8 cellular contexts compared by ENCODE assay signal in the genomic region with DNA sequence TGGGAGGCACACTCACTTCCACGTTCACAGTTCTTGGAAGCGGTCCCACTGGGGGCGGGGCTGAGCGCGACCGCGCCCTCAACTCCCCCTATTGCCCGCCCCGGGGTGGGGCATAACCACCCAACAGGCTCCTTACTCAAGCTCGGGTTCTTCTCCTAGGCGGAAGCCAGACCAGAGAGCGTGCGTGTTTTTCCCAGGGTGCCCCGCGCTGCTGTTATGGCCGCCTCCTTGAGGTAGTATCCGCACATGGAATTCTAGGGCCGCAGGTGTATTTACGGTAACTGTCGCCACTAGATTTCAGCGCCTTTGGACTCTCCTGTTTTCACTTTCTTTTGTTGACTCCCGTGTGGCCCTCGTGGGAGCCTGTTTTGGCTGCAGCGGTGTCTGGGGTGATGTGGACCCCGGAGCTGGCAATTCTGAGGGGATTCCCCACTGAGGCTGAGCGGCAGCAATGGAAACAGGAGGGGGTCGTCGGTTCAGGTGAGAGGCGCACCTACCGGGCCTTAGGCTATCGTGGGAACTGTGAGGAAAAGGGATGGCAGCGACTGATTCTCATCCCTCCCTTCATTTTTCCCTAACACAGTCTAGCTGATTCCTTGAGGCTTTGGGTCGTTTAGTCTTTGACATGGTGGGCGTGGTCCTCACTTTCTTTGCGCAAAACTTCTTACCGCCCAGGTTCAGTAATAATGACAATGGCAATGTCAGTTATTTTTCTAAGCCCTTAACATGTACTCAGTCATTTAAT.
DNase-seq lines count a peak whose midpoint lies in the region; ATAC-seq and TF ChIP-seq lines count a peak whose summit lies in the region.

TSS of gene TTC27 (plus strand) at position 150 of the 745 bp plus-strand sequence. CDS start at position 393, 243 bp downstream.

- DNase-seq in AML-193 (lab: John Stamatoyannopoulos, UW) (peak; percentile 79 to 89), NCI-H510A treated with DMSO at 0.1 percent for 48 hours (lab: John Stamatoyannopoulos, UW) (peak; percentile 90), kidney glomerular epithelial cell (lab: John Stamatoyannopoulos, UW) (peak; percentile 95)
- peak; percentile 92 to 93 for DNase-seq in activated CD4-positive, alpha-beta T cell treated with anti-CD3 and anti-CD28 coated beads for 24 hours (ENCODE audit: low read depth in 2 of 2)
- peak; percentile 75 to 91 (median 86) for DNase-seq in stimulated activated CD4-positive, alpha-beta T cell treated with anti-CD3 and anti-CD28 coated beads, Interleukin-1b, Interleukin-23, amount 100 ng/mL, for 24 hours (ENCODE audit: low read depth in 4 of 4, low spot score in 1 of 4)

- peak within 1 kb of the TSS; percentile 65 for H3K27ac ChIP-seq in cingulate gyrus (ENCODE audit: low read depth, low read length)

- TF ChIP-seq POLR2A in GM19193 (IDR thresholded peaks at IDR 0.05; ENCODE audit: extremely low read depth, insufficient read depth, insufficient read length): peak; percentile 76

- ATAC-seq in HG03439 (IDR thresholded peaks at IDR 0.05; ENCODE audit: unreplicated experiment): peak; percentile 100

Comparison
In these comparisons a context has a peak if more than half of its experiments do, and no peak if none do; other contexts are left out.
1. Peak in every context shown above with its lines: DNase-seq, ATAC-seq and H3K27ac ChIP-seq.